Comparison of ENCODE assay signal across 1 cellular context in genomic region chr2:39142012-39142346, GRCh38.
TF ChIP-seq lines count a peak whose summit lies in the region.

No MANE protein-coding gene starts in this region.

TF ChIP-seq in K562, 482 proteins besides CTCF, POLR2A, EP300 and RAD21 (continued from another document and continues in another):
- TF ChIP-seq, protein P1, sequence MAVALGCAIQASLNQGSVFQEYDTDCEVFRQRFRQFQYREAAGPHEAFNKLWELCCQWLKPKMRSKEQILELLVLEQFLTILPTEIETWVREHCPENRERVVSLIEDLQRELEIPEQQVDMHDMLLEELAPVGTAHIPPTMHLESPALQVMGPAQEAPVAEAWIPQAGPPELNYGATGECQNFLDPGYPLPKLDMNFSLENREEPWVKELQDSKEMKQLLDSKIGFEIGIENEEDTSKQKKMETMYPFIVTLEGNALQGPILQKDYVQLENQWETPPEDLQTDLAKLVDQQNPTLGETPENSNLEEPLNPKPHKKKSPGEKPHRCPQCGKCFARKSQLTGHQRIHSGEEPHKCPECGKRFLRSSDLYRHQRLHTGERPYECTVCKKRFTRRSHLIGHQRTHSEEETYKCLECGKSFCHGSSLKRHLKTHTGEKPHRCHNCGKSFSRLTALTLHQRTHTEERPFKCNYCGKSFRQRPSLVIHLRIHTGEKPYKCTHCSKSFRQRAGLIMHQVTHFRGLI (CRISPR knock-in tag; IDR thresholded peaks at IDR 0.05), result no peak
- TF ChIP-seq RCOR1 (IDR thresholded peaks at IDR 0.05; ENCODE audit: borderline replicate concordance in 1 of 2, low read depth in 2 of 2, low read length in 2 of 2) (peak; percentile 36 to 89; a peak in 3 of 4 replicates), BRCA1 (IDR thresholded peaks at IDR 0.05) (no peak), BRCA1 (CRISPR knock-in tag; IDR thresholded peaks at IDR 0.05) (no peak), CREB3 (tag; conservative IDR thresholded peaks at IDR 0.05; ENCODE audit: low read depth) (no peak), SMARCA4 (IDR thresholded peaks at IDR 0.05) (peak; percentile 77), KLF16 (IDR thresholded peaks at IDR 0.05) (no peak), PRMT5 (CRISPR knock-in tag; IDR thresholded peaks at IDR 0.05) (no peak), PHTF2 (CRISPR knock-in tag; IDR thresholded peaks at IDR 0.05) (no peak), MAFG (tag; conservative IDR thresholded peaks at IDR 0.05) (no peak), MXD1 (CRISPR knock-in tag; IDR thresholded peaks at IDR 0.05; ENCODE audit: borderline replicate concordance, poor library complexity, severe bottlenecking) (no peak), ZNF121 (CRISPR knock-in tag; conservative IDR thresholded peaks at IDR 0.05) (no peak), ZNF124 (CRISPR knock-in tag; IDR thresholded peaks at IDR 0.05) (no peak), PHF20 (IDR thresholded peaks at IDR 0.05; ENCODE audit: partially characterized antibody) (no peak), ZBTB49 (CRISPR knock-in tag; IDR thresholded peaks at IDR 0.05; ENCODE audit: borderline replicate concordance) (no peak), ZNF444 (CRISPR knock-in tag; IDR thresholded peaks at IDR 0.05) (no peak), JUND (IDR thresholded peaks at IDR 0.05; ENCODE audit: borderline replicate concordance, low read depth, low read length) (peak; percentile 46; the same call in 1 of the 2 replicates), JUND (tag; IDR thresholded peaks at IDR 0.05; ENCODE audit: borderline replicate concordance, low read depth, low read length) (peak; percentile 42; the same call in 1 of the 3 replicates), ZNF764 (CRISPR knock-in tag; IDR thresholded peaks at IDR 0.05; ENCODE audit: low read depth) (no peak), MCM5 (IDR thresholded peaks at IDR 0.05; ENCODE audit: low read depth) (no peak), SIRT6 (IDR thresholded peaks at IDR 0.05; ENCODE audit: low read depth, low read length) (no peak), SAFB (IDR thresholded peaks at IDR 0.05; ENCODE audit: borderline replicate concordance, low read depth, low read length) (no peak), ZNF512 (tag; IDR thresholded peaks at IDR 0.05) (no peak), SMAD3 (CRISPR knock-in tag; conservative IDR thresholded peaks at IDR 0.05) (no peak), ZNF140 (CRISPR knock-in tag; IDR thresholded peaks at IDR 0.05) (no peak), CCNT2 (IDR thresholded peaks at IDR 0.05; ENCODE audit: borderline replicate concordance, extremely low read depth, insufficient read length, low read depth, low read length) (no peak), RNF219 (CRISPR knock-in tag; IDR thresholded peaks at IDR 0.05) (no peak), RNF2 (IDR thresholded peaks at IDR 0.05) (no peak), ZNF224 (CRISPR knock-in tag; IDR thresholded peaks at IDR 0.05) (no peak), L3MBTL2 (IDR thresholded peaks at IDR 0.05) (no peak), ZNF77 (CRISPR knock-in tag; IDR thresholded peaks at IDR 0.05) (no peak), MYNN (IDR thresholded peaks at IDR 0.05) (no peak), MYNN (CRISPR knock-in tag; IDR thresholded peaks at IDR 0.05) (no peak), BACH1 (tag; IDR thresholded peaks at IDR 0.05) (no peak), RERE (CRISPR knock-in tag; IDR thresholded peaks at IDR 0.05; ENCODE audit: borderline replicate concordance) (no peak), NR2F6 (CRISPR knock-in tag; IDR thresholded peaks at IDR 0.05) (no peak), TCF15 (CRISPR knock-in tag; IDR thresholded peaks at IDR 0.05) (no peak), E4F1 (CRISPR knock-in tag; IDR thresholded peaks at IDR 0.05; ENCODE audit: borderline replicate concordance) (no peak), MECOM (CRISPR knock-in tag; IDR thresholded peaks at IDR 0.05) (0 out of 2 replicates have a peak, but pooled peaks have one; percentile 46), HOXB6 (CRISPR knock-in tag; IDR thresholded peaks at IDR 0.05; ENCODE audit: borderline replicate concordance) (no peak)
- TF ChIP-seq, protein P2, sequence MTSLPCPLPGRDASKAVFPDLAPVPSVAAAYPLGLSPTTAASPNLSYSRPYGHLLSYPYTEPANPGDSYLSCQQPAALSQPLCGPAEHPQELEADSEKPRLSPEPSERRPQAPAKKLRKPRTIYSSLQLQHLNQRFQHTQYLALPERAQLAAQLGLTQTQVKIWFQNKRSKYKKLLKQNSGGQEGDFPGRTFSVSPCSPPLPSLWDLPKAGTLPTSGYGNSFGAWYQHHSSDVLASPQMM (CRISPR knock-in tag; IDR thresholded peaks at IDR 0.05), result no peak
- TF ChIP-seq, protein P3, sequence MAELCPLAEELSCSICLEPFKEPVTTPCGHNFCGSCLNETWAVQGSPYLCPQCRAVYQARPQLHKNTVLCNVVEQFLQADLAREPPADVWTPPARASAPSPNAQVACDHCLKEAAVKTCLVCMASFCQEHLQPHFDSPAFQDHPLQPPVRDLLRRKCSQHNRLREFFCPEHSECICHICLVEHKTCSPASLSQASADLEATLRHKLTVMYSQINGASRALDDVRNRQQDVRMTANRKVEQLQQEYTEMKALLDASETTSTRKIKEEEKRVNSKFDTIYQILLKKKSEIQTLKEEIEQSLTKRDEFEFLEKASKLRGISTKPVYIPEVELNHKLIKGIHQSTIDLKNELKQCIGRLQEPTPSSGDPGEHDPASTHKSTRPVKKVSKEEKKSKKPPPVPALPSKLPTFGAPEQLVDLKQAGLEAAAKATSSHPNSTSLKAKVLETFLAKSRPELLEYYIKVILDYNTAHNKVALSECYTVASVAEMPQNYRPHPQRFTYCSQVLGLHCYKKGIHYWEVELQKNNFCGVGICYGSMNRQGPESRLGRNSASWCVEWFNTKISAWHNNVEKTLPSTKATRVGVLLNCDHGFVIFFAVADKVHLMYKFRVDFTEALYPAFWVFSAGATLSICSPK (IDR thresholded peaks at IDR 0.05; ENCODE audit: borderline replicate concordance), result no peak
- TF ChIP-seq, protein P4, sequence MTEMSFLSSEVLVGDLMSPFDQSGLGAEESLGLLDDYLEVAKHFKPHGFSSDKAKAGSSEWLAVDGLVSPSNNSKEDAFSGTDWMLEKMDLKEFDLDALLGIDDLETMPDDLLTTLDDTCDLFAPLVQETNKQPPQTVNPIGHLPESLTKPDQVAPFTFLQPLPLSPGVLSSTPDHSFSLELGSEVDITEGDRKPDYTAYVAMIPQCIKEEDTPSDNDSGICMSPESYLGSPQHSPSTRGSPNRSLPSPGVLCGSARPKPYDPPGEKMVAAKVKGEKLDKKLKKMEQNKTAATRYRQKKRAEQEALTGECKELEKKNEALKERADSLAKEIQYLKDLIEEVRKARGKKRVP (CRISPR knock-in tag; IDR thresholded peaks at IDR 0.05), result no peak
